ENCODE assay signal across 22 cellular contexts in the genomic region with DNA sequence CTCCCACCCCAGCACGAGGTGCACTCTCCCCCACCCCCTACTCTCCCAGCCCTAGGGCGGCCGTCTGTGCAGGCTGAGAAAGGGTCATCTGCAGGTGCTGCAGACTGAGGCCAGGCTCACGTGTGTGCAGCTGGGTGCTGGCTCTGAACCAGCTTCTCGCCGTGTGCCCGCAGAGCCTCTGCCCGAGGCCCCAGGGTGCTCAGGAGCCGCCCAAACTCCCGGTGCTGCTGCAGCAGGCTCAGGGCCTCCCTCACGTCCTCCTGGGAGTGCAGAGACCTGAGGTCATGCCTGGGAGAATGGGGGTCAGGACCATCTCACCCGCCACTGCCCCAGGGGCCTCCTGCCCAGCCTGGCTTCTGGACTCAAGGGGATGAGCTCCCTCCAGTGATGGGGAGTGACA. TPM values are rescaled to one million over a fixed set of nuclear protein-coding genes. Genes with fewer than 3 reads are reported as not detected.
A peak's percentile ranks its signal among the peaks of the same experiment; 100 is the strongest.
DNase-seq lines count a peak whose midpoint lies in the region; TF ChIP-seq lines count a peak whose summit lies in the region.
"Had no signal": no experiment of that assay in that cellular context is flagged by ENCODE, and none has a peak within 500 bp of the region (broad histone marks: within the 10 kb centered on the region; RNA-seq: fewer than 3 reads in every experiment).

No MANE protein-coding gene starts in this region.

- H3K4me1 ChIP-seq in neuronal stem cell (ENCODE audit: control insufficient read depth in 2 of 2, insufficient read depth in 1 of 2, low read depth in 1 of 2, low read length in 2 of 2), result peaks cover 1 to 6% of the 10 kb centered on the region in 2 donors
- H3K4me1 ChIP-seq: Caco-2, HAP-1, SJSA1 had no signal

- no peaks in the 10 kb centered on the region for H3K36me3 ChIP-seq in neuronal stem cell (replicated peaks in 1 of 2; ENCODE audit: control insufficient read depth in 2 of 2, insufficient read depth in 2 of 2, low read length in 2 of 2)
- H3K36me3 ChIP-seq: HAP-1, SJSA1 had no signal

- H4K8ac ChIP-seq in neuronal stem cell (ENCODE audit: low read depth, low read length), result no peak overlapping the region

- H2AFZ ChIP-seq in neuronal stem cell (ENCODE audit: low read length), result no peak overlapping the region
- H2AFZ ChIP-seq: GM23338 had no signal

- peak overlapping the region; percentile 46 for H2BK5ac ChIP-seq in neuronal stem cell (ENCODE audit: low read length)

- H2AK5ac ChIP-seq in neuronal stem cell (ENCODE audit: low read depth, low read length), result peak overlapping the region; percentile 60

- H3K79me1 ChIP-seq in neuronal stem cell (ENCODE audit: low read depth, low read length), result no peaks in the 10 kb centered on the region

- no CpG with 5 or more reads among the region's 12 CpGs for WGBS in neuronal stem cell (ENCODE audit: extremely low coverage in 2 of 2, insufficient read length in 2 of 2, insufficient replicate concordance in 1 of 2), 2 donors

- H3K4me3 ChIP-seq in neuronal stem cell (ENCODE audit: low read length in 2 of 2), result no peak overlapping the region
- H3K4me3 ChIP-seq: GM23338, HAP-1, SJSA1 had no signal

- peak overlapping the region; percentile 50 for H3K9ac ChIP-seq in neuronal stem cell (ENCODE audit: low read depth, low read length, poor library complexity)

- H3K4me2 ChIP-seq in neuronal stem cell (ENCODE audit: insufficient read depth, low read length, poor library complexity, severe bottlenecking), result no peak overlapping the region
- H3K4me2 ChIP-seq: GM23338 had no signal

- peak; percentile 47 for DNase-seq in NCI-H345 (lab: John Stamatoyannopoulos, UW)
- DNase-seq in NCI-H345 treated with DMSO at 0.1 percent for 48 hours (lab: John Stamatoyannopoulos, UW; ENCODE audit: unreplicated experiment), result no peak
- DNase-seq in NCI-H69 (lab: John Stamatoyannopoulos, UW), result peak; percentile 74
- no peak for DNase-seq in neuronal stem cell (ENCODE audit: low spot score)
- DNase-seq in NCI-H748 (lab: John Stamatoyannopoulos, UW; ENCODE audit: unreplicated experiment), result no peak
- DNase-seq in GF-D8 (lab: John Stamatoyannopoulos, UW), result no peak
- DNase-seq: Caco-2; CD4-positive, CD25-positive, alpha-beta regulatory T cell; DMS 273 treated with DMSO at 0.1 percent for 48 hours; KBM-7; MM.1S; NCI-H1048; NCI-H1694; NCI-H2081 treated with DMSO at 0.1 percent for 48 hours; NCI-H226; NCI-H524 treated with DMSO at 0.1 percent for 48 hours; T1000 had no signal

- no peak overlapping the region for H3K14ac ChIP-seq in neuronal stem cell (ENCODE audit: low read length)

- peaks cover 0 to 3% of the 10 kb centered on the region in 2 donors for H3K9me3 ChIP-seq in neuronal stem cell (replicated peaks in 1 of 2; ENCODE audit: control insufficient read depth in 2 of 2, insufficient read depth in 1 of 2, low read depth in 1 of 2, low read length in 2 of 2)
- H3K9me3 ChIP-seq: Caco-2, HAP-1, SJSA1 had no signal

- no peak overlapping the region for H3K4ac ChIP-seq in neuronal stem cell (ENCODE audit: low read length)

- H2BK120ac ChIP-seq in neuronal stem cell (ENCODE audit: low read depth, low read length), result no peak overlapping the region

- no peak overlapping the region for H3K23ac ChIP-seq in neuronal stem cell (ENCODE audit: low read depth, low read length, poor library complexity)

- H4K91ac ChIP-seq in neuronal stem cell (ENCODE audit: low read depth, low read length, poor library complexity), result no peak overlapping the region

- TF ChIP-seq CTCF in C4-2B (conservative IDR thresholded peaks at IDR 0.05), result no peak

- H3K18ac ChIP-seq in neuronal stem cell (ENCODE audit: low read length), result peak overlapping the region; percentile 73

- no peak overlapping the region for H2BK12ac ChIP-seq in neuronal stem cell (ENCODE audit: low read length)

- H3K27me3 ChIP-seq in neuronal stem cell (ENCODE audit: control insufficient read depth in 3 of 3, insufficient read depth in 3 of 3, low read depth in 1 of 3, low read length in 3 of 3), result peaks cover 0 to 34% (median 14%) of the 10 kb centered on the region in 3 experiments
- H3K27me3 ChIP-seq: SJSA1 had no signal

- H3K27ac ChIP-seq in C4-2B (peak overlapping the region; percentile 82), neuronal stem cell (replicated peaks; ENCODE audit: low read length) (no peak overlapping the region)
- H3K27ac ChIP-seq: HL-60, SJSA1 had no signal

- H2BK15ac ChIP-seq in neuronal stem cell (ENCODE audit: low read length), result peak overlapping the region; percentile 56

RNA-seq across cellular contexts. Expression of gene SPTBN5, which starts 17.2 kb away (rescaled TPM):
- 0.08 TPM for polyA plus RNA-seq in neuronal stem cell (2013, experiment 1 of 2)
- polyA plus RNA-seq in neuronal stem cell (2013, experiment 2 of 2), result 0.14 TPM

RNA-seq across cellular contexts. Expression of gene PLA2G4B, which starts 38.0 kb away (rescaled TPM):
- polyA plus RNA-seq in neuronal stem cell (2013, experiment 1 of 2), result 16.5 TPM
- 15.9 TPM for polyA plus RNA-seq in neuronal stem cell (2013, experiment 2 of 2)

RNA-seq across cellular contexts. Expression of gene JMJD7, which starts 48.8 kb away (rescaled TPM):
- 14.4 TPM for polyA plus RNA-seq in neuronal stem cell (2013, experiment 1 of 2)
- 14.3 TPM for polyA plus RNA-seq in neuronal stem cell (2013, experiment 2 of 2)

Comparison
In these comparisons a context has a peak if more than half of its experiments do, and no peak if none do; other contexts are left out.
1. DNase-seq: peak in NCI-H345 (single experiment) and NCI-H69 (single experiment); none in NCI-H345 treated with DMSO at 0.1 percent for 48 hours (single experiment), neuronal stem cell (single experiment), NCI-H748 (single experiment) and GF-D8 (single experiment).